Comparison of ENCODE assay signal across 1 cellular context in the genomic region with DNA sequence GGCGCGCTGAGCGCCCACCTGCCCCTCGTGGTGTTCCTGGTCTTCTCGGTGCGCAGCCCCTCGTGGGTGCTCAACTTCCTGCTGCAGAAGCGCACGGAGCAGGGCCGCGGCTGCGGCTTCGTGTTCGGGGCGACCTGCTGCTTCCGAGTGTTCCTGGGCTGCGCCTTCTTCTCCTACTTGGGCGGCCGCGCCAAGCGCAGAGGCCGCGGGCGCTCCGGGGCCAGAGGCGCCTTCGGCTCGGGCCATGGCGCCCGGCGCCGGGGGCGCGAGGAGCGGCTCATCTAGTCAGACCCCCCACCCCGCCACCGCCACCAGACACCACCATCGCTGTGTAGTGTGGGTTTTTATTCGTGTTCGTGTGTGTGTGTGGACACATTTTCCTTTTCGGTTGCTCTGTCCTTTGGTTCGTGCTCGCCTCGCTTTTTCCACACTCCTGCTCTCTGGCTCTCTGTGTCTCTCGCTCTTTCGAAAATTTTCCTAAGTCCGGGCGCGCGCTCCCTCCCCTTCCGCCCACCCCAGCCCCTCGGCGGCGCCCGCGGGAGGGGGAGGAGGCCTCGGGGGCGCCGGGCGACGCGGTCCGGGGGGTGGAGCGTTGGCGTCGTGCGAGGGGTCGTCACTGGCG.
TF ChIP-seq lines count a peak whose summit lies in the region.

No MANE protein-coding gene starts in this region.

TF ChIP-seq in HEK293, 187 proteins besides CTCF, POLR2A, EP300 and RAD21 (continued from another document):
- TF ChIP-seq ZBTB10 (tag by site-specific recombination; IDR thresholded peaks at IDR 0.05) (0 out of 2 replicates have a peak, but pooled peaks have one; percentile 40), FEZF1 (tag by site-specific recombination; IDR thresholded peaks at IDR 0.05) (no peak), GLIS2 (tag by site-specific recombination; IDR thresholded peaks at IDR 0.05) (peak; percentile 35), EGR2 (tag by site-specific recombination; IDR thresholded peaks at IDR 0.05; ENCODE audit: low read depth) (0 out of 2 replicates have a peak, but pooled peaks have one; percentile 36), ZBTB8A (tag by site-specific recombination; IDR thresholded peaks at IDR 0.05) (peak; percentile 96), KLF9 (tag by site-specific recombination; IDR thresholded peaks at IDR 0.05; ENCODE audit: low read depth) (0 out of 2 replicates have a peak, but pooled peaks have one; percentile 27), ZNF561 (tag by site-specific recombination; IDR thresholded peaks at IDR 0.05; ENCODE audit: borderline replicate concordance) (peak; percentile 34; the same call in 1 of the 2 replicates), ZBTB17 (tag by site-specific recombination; IDR thresholded peaks at IDR 0.05) (peak; percentile 52; the same call in 1 of the 2 replicates), REPIN1 (tag by site-specific recombination; IDR thresholded peaks at IDR 0.05; ENCODE audit: low read depth) (no peak), ZNF112 (tag by site-specific recombination; IDR thresholded peaks at IDR 0.05) (no peak), ZNF398 (tag by site-specific recombination; IDR thresholded peaks at IDR 0.05) (peak; percentile 82; the same call in 1 of the 2 replicates), SP2 (tag by site-specific recombination; IDR thresholded peaks at IDR 0.05) (peak; percentile 35), PRDM10 (tag by site-specific recombination; IDR thresholded peaks at IDR 0.05) (peak; percentile 82), ZNF133 (tag by site-specific recombination; IDR thresholded peaks at IDR 0.05) (no peak), ZFP37 (tag by site-specific recombination; IDR thresholded peaks at IDR 0.05) (no peak), ZNF138 (tag by site-specific recombination; IDR thresholded peaks at IDR 0.05; ENCODE audit: borderline replicate concordance) (no peak), KLF8 (tag by site-specific recombination; IDR thresholded peaks at IDR 0.05) (peak; percentile 59; the same call in 1 of the 2 replicates)
- TF ChIP-seq, protein P1, sequence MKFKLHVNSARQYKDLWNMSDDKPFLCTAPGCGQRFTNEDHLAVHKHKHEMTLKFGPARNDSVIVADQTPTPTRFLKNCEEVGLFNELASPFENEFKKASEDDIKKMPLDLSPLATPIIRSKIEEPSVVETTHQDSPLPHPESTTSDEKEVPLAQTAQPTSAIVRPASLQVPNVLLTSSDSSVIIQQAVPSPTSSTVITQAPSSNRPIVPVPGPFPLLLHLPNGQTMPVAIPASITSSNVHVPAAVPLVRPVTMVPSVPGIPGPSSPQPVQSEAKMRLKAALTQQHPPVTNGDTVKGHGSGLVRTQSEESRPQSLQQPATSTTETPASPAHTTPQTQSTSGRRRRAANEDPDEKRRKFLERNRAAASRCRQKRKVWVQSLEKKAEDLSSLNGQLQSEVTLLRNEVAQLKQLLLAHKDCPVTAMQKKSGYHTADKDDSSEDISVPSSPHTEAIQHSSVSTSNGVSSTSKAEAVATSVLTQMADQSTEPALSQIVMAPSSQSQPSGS (tag by site-specific recombination; IDR thresholded peaks at IDR 0.05; ENCODE audit: low read depth) = no peak
